ENCODE assay signal across 20 cellular contexts in genomic region chr1:203168991-203169390, GRCh38. TPM values are rescaled to one million over a fixed set of nuclear protein-coding genes. Genes with fewer than 3 reads are reported as not detected.
"Had no signal": no experiment of that assay in that cellular context is flagged by ENCODE, and none has a peak within 500 bp of the region (broad histone marks: within the 10 kb centered on the region; RNA-seq: fewer than 3 reads in every experiment).

No MANE protein-coding gene starts in this region.

- H3K4me3 Mint-ChIP-seq: natural killer cell had no signal

- DNase-seq: colonic mucosa; dermis blood vessel endothelial cell; erythroblast; foreskin keratinocyte; kidney glomerular epithelial cell; natural killer cell; sigmoid colon; stimulated activated CD4-positive, alpha-beta T cell treated with anti-CD3 and anti-CD28 coated beads, Interleukin-12 subunit alpha, Interleukin-12 subunit beta, amount 100 ng/mL, for 4 hours; stimulated activated naive CD4-positive, alpha-beta T cell treated with Interleukin-2 at 50 U/mL for 16 hours; tibial artery; upper lobe of left lung had no signal

- ATAC-seq: foreskin keratinocyte, mucosa of descending colon, natural killer cell had no signal

- H3K9me3 Mint-ChIP-seq: natural killer cell had no signal

- H3K27ac Mint-ChIP-seq: natural killer cell had no signal

RNA-seq across cellular contexts. Expression of gene MYBPH, which starts 6.6 kb away (rescaled TPM):
- total RNA-seq: cerebellum, colonic mucosa, dermis blood vessel endothelial cell, endothelial cell of umbilical vein, foreskin keratinocyte, hepatocyte, lower leg skin, mucosa of descending colon, natural killer cell, pulmonary artery endothelial cell, right atrium auricular region, sigmoid colon, temporal lobe, vagina had no signal
- polyA plus RNA-seq: endothelial cell of umbilical vein, foreskin keratinocyte, sigmoid colon had no signal

RNA-seq across cellular contexts. Expression of gene CHI3L1, which starts 17.5 kb away (rescaled TPM):
- total RNA-seq: endothelial cell of umbilical vein, foreskin keratinocyte, pulmonary artery endothelial cell had no signal
- polyA plus RNA-seq: endothelial cell of umbilical vein, foreskin keratinocyte had no signal

RNA-seq across cellular contexts. Expression of gene ADORA1, which starts 41.5 kb away (rescaled TPM):
- total RNA-seq: dermis blood vessel endothelial cell, endothelial cell of umbilical vein, natural killer cell, pulmonary artery endothelial cell had no signal
